ENCODE assay signal across 11 cellular contexts in the genomic region with DNA sequence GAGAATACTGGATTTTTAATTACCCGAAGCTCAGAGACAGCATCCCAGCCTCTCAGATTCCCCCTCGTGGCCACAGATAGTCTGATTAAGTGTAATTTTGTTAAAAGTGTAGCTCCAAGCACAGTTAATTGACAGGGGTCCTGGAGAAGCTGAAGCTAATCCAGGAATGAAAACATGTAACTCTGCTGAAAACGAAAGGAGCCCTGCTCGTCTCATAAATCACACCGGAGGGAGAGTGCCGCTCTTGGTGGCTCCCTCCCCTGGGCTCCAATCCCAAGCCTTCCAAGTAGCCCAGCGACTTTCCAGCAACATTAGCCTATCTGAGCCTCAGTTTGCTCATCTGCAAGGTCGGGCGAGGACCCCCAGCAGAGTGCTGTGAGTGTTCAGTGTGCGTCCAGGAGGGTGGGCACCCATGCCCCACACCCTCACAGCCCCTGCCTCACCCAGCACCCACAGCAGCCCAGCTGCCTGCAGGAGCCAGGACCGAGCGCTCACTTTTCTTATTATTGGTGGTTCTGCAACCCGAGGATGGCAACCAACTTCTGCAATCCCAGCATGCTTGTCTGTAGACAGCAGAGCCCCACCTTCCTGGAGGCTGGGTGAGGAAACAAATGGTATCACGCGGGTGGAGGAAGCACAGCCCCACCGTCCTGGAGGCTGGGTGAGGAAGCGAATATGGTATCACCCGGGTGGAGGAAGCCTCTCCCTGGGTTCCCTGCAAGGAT.
DNase-seq lines count a peak whose midpoint lies in the region; ATAC-seq and TF ChIP-seq lines count a peak whose summit lies in the region.
"Had no signal": no experiment of that assay in that cellular context is flagged by ENCODE, and none has a peak within 500 bp of the region (broad histone marks: within the 10 kb centered on the region; RNA-seq: fewer than 3 reads in every experiment).

No MANE protein-coding gene starts in this region.

- TF ChIP-seq POLR2A in esophagus muscularis mucosa (IDR thresholded peaks at IDR 0.05; ENCODE audit: low read depth) (no peak), upper lobe of left lung (IDR thresholded peaks at IDR 0.05) (no peak)

- H3K4me3 Mint-ChIP-seq in activated CD4-positive, alpha-beta T cell treated with anti-CD3 and anti-CD28 coated beads, Interleukin-2, amount 10 ng/mL, durations not matched to agents 24 days and 14 days, result peak overlapping the region; percentile 39

- H3K36me3 ChIP-seq in esophagus muscularis mucosa (no peaks in the 10 kb centered on the region), mucosa of descending colon (ENCODE audit: low read depth) (no peaks in the 10 kb centered on the region), upper lobe of left lung (no peaks in the 10 kb centered on the region)

- no peaks in the 10 kb centered on the region for H3K4me1 Mint-ChIP-seq in activated CD4-positive, alpha-beta T cell treated with anti-CD3 and anti-CD28 coated beads, Interleukin-2, amount 10 ng/mL, durations not matched to agents 24 days and 14 days

- H3K4me1 ChIP-seq in esophagus muscularis mucosa (peaks cover 0 to 22% (median 19%) of the 10 kb centered on the region in 4 donors), mucosa of descending colon (ENCODE audit: low read depth) (no peaks in the 10 kb centered on the region), upper lobe of left lung (peaks cover 0 to 5% (median 0%) of the 10 kb centered on the region in 4 donors)

- no peak for DNase-seq in activated CD4-positive, alpha-beta T cell treated with anti-CD3 and anti-CD28 coated beads, Interleukin-2, amount 10 ng/mL, durations not matched to agents 24 days and 14 days
- no peak for DNase-seq in activated CD4-positive, alpha-beta T cell treated with anti-CD3 and anti-CD28 coated beads, Interleukin-2, amount 50 U/mL, for 4 hours
- DNase-seq in esophagus muscularis mucosa (ENCODE audit: extremely low spot score), result no peak
- DNase-seq in mucosa of descending colon, result peak in 1 of 3 donors; percentile 26
- peak; percentile 54 for DNase-seq in upper lobe of left lung
- no peak for DNase-seq in RKO (ENCODE audit: low spot score)
- DNase-seq in stimulated activated naive CD4-positive, alpha-beta T cell (lab: John Stamatoyannopoulos, UW), result no peak
- DNase-seq: activated T-cell treated with anti-CD3 and anti-CD28 coated beads, Interleukin-2, amount 50 U/mL, for 1 hour; NCI-H446 treated with DMSO at 0.1 percent for 48 hours; stimulated activated CD4-positive, alpha-beta T cell treated with anti-CD3 and anti-CD28 coated beads, Interleukin-2, amount 100 ng/mL, for 48 hours had no signal

- H3K27me3 ChIP-seq in esophagus muscularis mucosa (no peaks in the 10 kb centered on the region), upper lobe of left lung (no peaks in the 10 kb centered on the region)

- no peaks in the 10 kb centered on the region for H3K9me3 Mint-ChIP-seq in activated CD4-positive, alpha-beta T cell treated with anti-CD3 and anti-CD28 coated beads, Interleukin-2, amount 10 ng/mL, durations not matched to agents 24 days and 14 days

- no peaks in the 10 kb centered on the region for H3K27me3 Mint-ChIP-seq in activated CD4-positive, alpha-beta T cell treated with anti-CD3 and anti-CD28 coated beads, Interleukin-2, amount 10 ng/mL, durations not matched to agents 24 days and 14 days

- no peaks in the 10 kb centered on the region for H3K9me3 ChIP-seq in esophagus muscularis mucosa
- no peaks in the 10 kb centered on the region for H3K9me3 ChIP-seq in mucosa of descending colon
- no peaks in the 10 kb centered on the region for H3K9me3 ChIP-seq in upper lobe of left lung

- peak overlapping the region; percentile 34 to 62 (median 45) for H3K27ac ChIP-seq in esophagus muscularis mucosa (replicated peaks in 1 of 4)
- H3K27ac ChIP-seq in upper lobe of left lung, result no peak overlapping the region

- no peaks in the 10 kb centered on the region for H3K36me3 Mint-ChIP-seq in activated CD4-positive, alpha-beta T cell treated with anti-CD3 and anti-CD28 coated beads, Interleukin-2, amount 10 ng/mL, durations not matched to agents 24 days and 14 days (ENCODE audit: low read depth)

- intact Hi-C loops in activated CD4-positive, alpha-beta T cell treated with anti-CD3 and anti-CD28 coated beads, Interleukin-2, amount 10 ng/mL, durations not matched to agents 24 days and 14 days (cut with micrococcal nuclease), result no loop called here
- intact Hi-C loops in esophagus muscularis mucosa (cut with DNase I) (loop anchor here (10.0 kb wide), 1 partner anchor 166 kb away; no protein-coding TSS in a partner anchor), mucosa of descending colon (cut with DNase I, micrococcal nuclease) (loop anchor here in 1 of 2 donors (10.0 kb wide), 1 partner anchor 96 kb away; no protein-coding TSS in a partner anchor)

- TF ChIP-seq CTCF in esophagus muscularis mucosa (IDR thresholded peaks at IDR 0.05) (peak in 1 of 3 experiments; percentile 4), mucosa of descending colon (IDR thresholded peaks at IDR 0.05) (no peak), upper lobe of left lung (IDR thresholded peaks at IDR 0.05) (no peak)

- TF ChIP-seq EP300 in esophagus muscularis mucosa (IDR thresholded peaks at IDR 0.05), result no peak
- no peak for TF ChIP-seq EP300 in upper lobe of left lung (IDR thresholded peaks at IDR 0.05)

- peak overlapping the region; percentile 44 to 55 (median 49) for H3K4me3 ChIP-seq in esophagus muscularis mucosa
- H3K4me3 ChIP-seq in mucosa of descending colon, result no peak overlapping the region
- H3K4me3 ChIP-seq in upper lobe of left lung, result peak overlapping the region in 3 of 4 donors; percentile 16 to 41 (median 41)

- H3K27ac Mint-ChIP-seq in activated CD4-positive, alpha-beta T cell treated with anti-CD3 and anti-CD28 coated beads, Interleukin-2, amount 10 ng/mL, durations not matched to agents 24 days and 14 days, result no peak overlapping the region

- 36% methylated on average over 11 of the region's 18 CpGs for WGBS in esophagus muscularis mucosa
- WGBS in upper lobe of left lung, 2 donors, result 43 to 49% methylated on average over 9 to 18 of the region's 18 CpGs

- ATAC-seq in mucosa of descending colon (peak; percentile 55), upper lobe of left lung (ENCODE audit: low FRiP score in 2 of 2) (peak in 1 of 2 donors; percentile 80), GM19455 (IDR thresholded peaks at IDR 0.05; ENCODE audit: unreplicated experiment) (no peak)

Comparison
In these comparisons a context has a peak if more than half of its experiments do, and no peak if none do; other contexts are left out.
1. DNase-seq: peak in upper lobe of left lung (2 of 2); none in activated CD4-positive, alpha-beta T cell treated with anti-CD3 and anti-CD28 coated beads, Interleukin-2, amount 10 ng/mL, durations not matched to agents 24 days and 14 days (single experiment), activated CD4-positive, alpha-beta T cell treated with anti-CD3 and anti-CD28 coated beads, Interleukin-2, amount 50 U/mL, for 4 hours (0 of 2), esophagus muscularis mucosa (single experiment), RKO (single experiment) and stimulated activated naive CD4-positive, alpha-beta T cell (0 of 6).
2. H3K27ac ChIP-seq: peak in esophagus muscularis mucosa (4 of 4); none in upper lobe of left lung (0 of 4).